Comparison of ENCODE assay signal across 13 cellular contexts in the genomic region with DNA sequence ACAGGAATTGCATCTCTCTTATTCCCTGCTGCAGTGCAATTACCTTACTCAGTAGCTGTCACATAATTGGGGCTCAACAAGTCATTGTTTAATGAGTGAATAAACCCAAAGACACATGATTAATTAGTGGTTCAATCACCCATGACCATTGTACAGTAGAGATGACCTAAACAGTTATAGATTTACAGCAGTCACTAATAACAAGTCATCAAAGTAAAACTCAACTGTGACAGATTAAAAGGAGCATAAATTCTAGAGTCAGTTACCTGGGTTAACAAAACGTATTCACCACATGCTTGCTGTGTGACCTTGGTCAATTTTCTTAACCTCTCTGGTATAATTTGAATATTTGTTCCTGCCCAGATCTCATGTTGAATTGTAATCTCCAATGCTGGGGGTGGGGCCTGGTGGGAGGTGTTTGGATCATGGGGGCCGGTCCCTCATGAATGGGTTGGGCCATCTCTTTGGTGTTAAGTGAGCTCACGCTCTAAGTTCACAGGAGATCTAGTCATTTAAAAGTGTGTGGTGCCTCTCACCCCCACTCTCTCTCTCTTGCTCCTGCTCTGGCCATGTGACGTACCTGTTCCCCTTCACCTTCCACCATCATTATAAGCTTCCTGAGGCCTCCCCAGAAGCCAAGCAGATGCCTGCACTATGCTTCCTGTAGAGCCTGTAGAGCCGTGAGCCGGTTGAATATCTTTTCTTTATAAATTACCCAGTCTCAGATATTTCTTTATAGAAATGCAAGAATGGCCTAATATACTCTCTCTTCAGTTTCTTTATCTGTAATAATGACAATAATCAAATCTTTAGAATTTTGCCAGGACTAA.
DNase-seq lines count a peak whose midpoint lies in the region.
"Had no signal": no experiment of that assay in that cellular context is flagged by ENCODE, and none has a peak within 500 bp of the region (broad histone marks: within the 10 kb centered on the region; RNA-seq: fewer than 3 reads in every experiment).

No MANE protein-coding gene starts in this region.

- H3K9me3 Mint-ChIP-seq in IgD-negative memory B cell: peaks cover 0 to 2% (median 0%) of the 10 kb centered on the region in 3 donors

- H3K27me3 ChIP-seq in esophagus (ENCODE audit: control insufficient read depth in 1 of 2, insufficient read depth in 2 of 2, low read length in 2 of 2) (no peaks in the 10 kb centered on the region), H7 (ENCODE audit: control insufficient read depth, insufficient read depth, low read length) (no peaks in the 10 kb centered on the region)
- H3K27me3 ChIP-seq: BLaER1 had no signal

- H3K27me3 Mint-ChIP-seq in IgD-negative memory B cell: no peaks in the 10 kb centered on the region

- peak overlapping the region in 2 of 4 donors; percentile 24 to 50 for H3K4me3 Mint-ChIP-seq in IgD-negative memory B cell

- H3K4me1 ChIP-seq in esophagus (ENCODE audit: control insufficient read depth in 2 of 2, insufficient read depth in 2 of 2, low read length in 1 of 2): peaks cover 0 to 2% of the 10 kb centered on the region in 2 donors

- peaks cover 54 to 74% (median 61%) of the 10 kb centered on the region in 3 donors for H3K4me1 Mint-ChIP-seq in IgD-negative memory B cell

- H3K27ac Mint-ChIP-seq in IgD-negative memory B cell: peak overlapping the region; percentile 1 to 21 (median 3)

- H3K27ac ChIP-seq in esophagus (ENCODE audit: low read depth in 2 of 2, low read length in 1 of 2): peak overlapping the region; percentile 14 to 66
- H3K27ac ChIP-seq: BLaER1 had no signal

- no peaks in the 10 kb centered on the region for H3K36me3 ChIP-seq in esophagus (ENCODE audit: control insufficient read depth in 2 of 2, insufficient read depth in 2 of 2, low read length in 1 of 2)
- no peaks in the 10 kb centered on the region for H3K36me3 ChIP-seq in H7 (replicated peaks; ENCODE audit: control insufficient read depth, insufficient read depth, low read length)
- H3K36me3 ChIP-seq: BLaER1 had no signal

- DNase-seq in Caki2 (ENCODE audit: low read depth) (peak; percentile 89), renal cortical epithelial cell (ENCODE audit: low read depth) (peak; percentile 59), retina (no peak), SIG-M5 (lab: John Stamatoyannopoulos, UW) (no peak), H7 (no peak), LoVo (ENCODE audit: low spot score) (no peak)
- DNase-seq: activated gamma-delta T cell; mesendoderm; stimulated activated CD4-positive, alpha-beta T cell treated with anti-CD3 and anti-CD28 coated beads, Interleukin-2, amount 100 ng/mL, for 48 hours; stimulated activated naive CD4-positive, alpha-beta T cell had no signal

- in situ Hi-C loops in Caki2 (cut with HindIII; ENCODE audit: low pct_unique_long_range_greater_than_20kb, low sequenced_read_pairs): no loop called here

- no peaks in the 10 kb centered on the region for H3K36me3 Mint-ChIP-seq in IgD-negative memory B cell

- no peak overlapping the region for H3K4me3 ChIP-seq in esophagus (ENCODE audit: low read depth in 1 of 2, low read length in 2 of 2)
- no peak overlapping the region for H3K4me3 ChIP-seq in H7 (ENCODE audit: insufficient read depth, low read depth, low read length)
- H3K4me3 ChIP-seq: BLaER1 had no signal

- WGBS in esophagus, 2 donors: 77% methylated on average over 6 of the region's 6 CpGs

- no peaks in the 10 kb centered on the region for H3K9me3 ChIP-seq in esophagus (ENCODE audit: control insufficient read depth in 2 of 2, insufficient read depth in 1 of 2, low read depth in 1 of 2, low read length in 1 of 2)

Comparison
In these comparisons a context has a peak if more than half of its experiments do, and no peak if none do; other contexts are left out.
1. DNase-seq: peak in Caki2 (single experiment) and renal cortical epithelial cell (single experiment); none in retina (single experiment), SIG-M5 (single experiment), H7 (single experiment) and LoVo (single experiment).